20 cellular contexts compared by ENCODE assay signal in the genomic region with DNA sequence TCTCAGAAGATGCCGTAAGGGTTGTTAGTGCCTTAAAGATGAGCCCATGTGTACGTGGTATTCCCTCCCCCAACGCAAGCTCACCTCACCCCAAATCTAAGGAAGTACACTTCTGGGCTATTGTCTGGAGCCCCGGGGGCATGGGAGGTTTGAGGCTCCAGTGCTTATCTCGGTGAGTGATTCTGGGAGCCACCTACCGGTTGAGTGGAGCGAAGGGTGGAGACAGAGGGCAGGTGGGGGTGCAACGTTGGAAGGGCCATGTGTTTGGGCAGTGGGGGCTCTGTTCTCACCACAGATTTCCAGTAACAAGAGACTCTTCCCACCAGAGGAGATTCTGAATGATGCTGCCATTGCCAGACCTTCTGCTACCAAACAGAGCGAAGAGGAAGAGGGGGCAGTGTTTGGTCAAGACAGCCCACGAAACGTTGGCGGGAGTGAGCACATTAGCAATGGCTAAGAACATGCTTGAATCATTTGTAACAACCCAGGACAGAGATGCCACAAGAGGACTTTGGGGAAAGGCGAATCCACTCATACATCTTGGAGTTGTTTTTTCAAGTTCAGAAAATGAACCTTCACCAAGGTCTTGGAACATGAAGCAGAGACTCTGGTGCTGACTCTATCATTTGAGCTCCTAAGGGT. TPM values are rescaled to one million over a fixed set of nuclear protein-coding genes. Genes with fewer than 3 reads are reported as not detected.
DNase-seq lines count a peak whose midpoint lies in the region; ATAC-seq and TF ChIP-seq lines count a peak whose summit lies in the region.
"Had no signal": no experiment of that assay in that cellular context is flagged by ENCODE, and none has a peak within 500 bp of the region (broad histone marks: within the 10 kb centered on the region; RNA-seq: fewer than 3 reads in every experiment).

No MANE protein-coding gene starts in this region.

- no peak overlapping the region for H3K27ac ChIP-seq in Peyer's patch
- H3K27ac ChIP-seq in smooth muscle cell (ENCODE audit: low read depth), result no peak overlapping the region
- H3K27ac ChIP-seq: HL-60 had no signal

- H3K27me3 Mint-ChIP-seq in HFFc6 (ENCODE audit: insufficient read depth), result peaks cover 44% of the 10 kb centered on the region

- H3K4me2 ChIP-seq in smooth muscle cell, result no peak overlapping the region

- no peaks in the 10 kb centered on the region for H3K79me2 ChIP-seq in smooth muscle cell (ENCODE audit: low read depth)

- no peak overlapping the region for H2AFZ ChIP-seq in smooth muscle cell (ENCODE audit: low read depth)

- intact Hi-C loops in left cardiac atrium (cut with DNase I) (no loop called here), Right ventricle myocardium inferior (cut with DNase I) (no loop called here)

- 82% methylated on average over 13 of the region's 13 CpGs for WGBS in smooth muscle cell (ENCODE audit: low lambda C conversion rate)

- peaks cover 47% of the 10 kb centered on the region for H3K36me3 Mint-ChIP-seq in HFFc6 (ENCODE audit: low read depth)
- H3K36me3 Mint-ChIP-seq: CD14-positive monocyte had no signal

- peak; percentile 1 for DNase-seq in left cardiac atrium
- DNase-seq in Right ventricle myocardium inferior (ENCODE audit: missing footprints), result no peak
- DNase-seq in HFFc6, result no peak
- peak in 1 of 2 donors; percentile 74 for DNase-seq in foreskin fibroblast
- no peak for DNase-seq in Peyer's patch
- no peak for DNase-seq in smooth muscle cell (lab: John Stamatoyannopoulos, UW; ENCODE audit: unreplicated experiment)
- DNase-seq in GOT3 (lab: John Stamatoyannopoulos, UW), result no peak
- DNase-seq: 8988T; KG1; NCI-H1105; NCI-H146; NCI-H2029; NCI-H2227 treated with DMSO at 0.1 percent for 48 hours; NCI-H510A; NCI-H774; NK-92 treated with Interleukin-12 subunit alpha and Interleukin-12 subunit beta, amount 100 ng/mL, for 24 hours had no signal

- H3K4me3 Mint-ChIP-seq in HFFc6, result peak overlapping the region; percentile 38
- H3K4me3 Mint-ChIP-seq: CD14-positive monocyte had no signal

- H3K4me1 ChIP-seq in Peyer's patch (no peaks in the 10 kb centered on the region), smooth muscle cell (ENCODE audit: low read depth) (peaks cover 3% of the 10 kb centered on the region)

- H4K20me1 ChIP-seq in smooth muscle cell (ENCODE audit: low read depth), result peaks cover 4% of the 10 kb centered on the region

- H3K9me3 Mint-ChIP-seq in HFFc6, result no peaks in the 10 kb centered on the region; the same call in 1 of the 2 replicates
- H3K9me3 Mint-ChIP-seq: CD14-positive monocyte had no signal

- peak overlapping the region; percentile 65 for H3K27ac Mint-ChIP-seq in HFFc6
- H3K27ac Mint-ChIP-seq: CD14-positive monocyte had no signal

- peaks cover 99% of the 10 kb centered on the region; the same call in 1 of the 2 replicates for H3K4me1 Mint-ChIP-seq in HFFc6 (ENCODE audit: low read depth)
- H3K4me1 Mint-ChIP-seq: CD14-positive monocyte had no signal

- H3K27me3 ChIP-seq in Peyer's patch (no peaks in the 10 kb centered on the region), smooth muscle cell (ENCODE audit: low read depth) (no peaks in the 10 kb centered on the region)

- ATAC-seq in left cardiac atrium (no peak), Right ventricle myocardium inferior (no peak)
- ATAC-seq: SK-N-SH treated with all-trans-retinoic acid at 6 μM for 48 hours had no signal

- H3K4me3 ChIP-seq in foreskin fibroblast (ENCODE audit: low read depth in 1 of 2, low read length in 2 of 2) (peak overlapping the region in 1 of 2 donors; percentile 19), Peyer's patch (no peak overlapping the region), smooth muscle cell (no peak overlapping the region)

- H3K9ac ChIP-seq in smooth muscle cell (ENCODE audit: low read depth), result no peak overlapping the region

- H3F3A ChIP-seq in smooth muscle cell (ENCODE audit: low read depth), result no peaks in the 10 kb centered on the region

- TF ChIP-seq CTCF in HFFc6 (IDR thresholded peaks at IDR 0.05), result peak; percentile 63
- TF ChIP-seq CTCF in foreskin fibroblast (IDR thresholded peaks at IDR 0.05; ENCODE audit: low read depth, low read length), result peak; percentile 46
- TF ChIP-seq CTCF in Peyer's patch (IDR thresholded peaks at IDR 0.05), result no peak
- TF ChIP-seq CTCF in smooth muscle cell (IDR thresholded peaks at IDR 0.05; ENCODE audit: borderline replicate concordance, insufficient read depth, poor library complexity, severe bottlenecking), result no peak

- H3K36me3 ChIP-seq in Peyer's patch, result no peaks in the 10 kb centered on the region
- no peaks in the 10 kb centered on the region for H3K36me3 ChIP-seq in smooth muscle cell (ENCODE audit: low read depth)

- no peaks in the 10 kb centered on the region for H3K9me3 ChIP-seq in Peyer's patch
- no peaks in the 10 kb centered on the region for H3K9me3 ChIP-seq in smooth muscle cell (replicated peaks; ENCODE audit: low read depth)

- no peak for TF ChIP-seq POLR2A in Peyer's patch (IDR thresholded peaks at IDR 0.05)

RNA-seq across cellular contexts. Expression of a gene that starts 38.7 kb away (rescaled TPM):
- total RNA-seq in left cardiac atrium (1 to 10 TPM; 7.6 to 8.3 TPM), Right ventricle myocardium inferior (2.6 TPM), Peyer's patch (10 to 100 TPM in 3 of 4 donors, 1 to 10 TPM in 1; 1.4 to 41.3 (median 15.7) TPM), smooth muscle cell (0.18 and 2.4 TPM in 2 replicates)
- 100 to 1,000 TPM; 127 to 146 (median 137) TPM for total RNA-seq in HFFc6 (2021; fragmentation: NEBNext Ultra II Directional; extraction: Animal tissue kit (Norgen Biotek cat#: 25700))
- 1.0 and 1.7 TPM in 2 replicates for polyA plus RNA-seq in smooth muscle cell
- total RNA-seq: HT-29 had no signal

Comparison
In these comparisons a context has a peak if more than half of its experiments do, and no peak if none do; other contexts are left out.
1. CTCF ChIP-seq: peak in HFFc6 (single experiment) and foreskin fibroblast (single experiment); none in Peyer's patch (0 of 6) and smooth muscle cell (single experiment).